20 cellular contexts compared by ENCODE assay signal in the genomic region with DNA sequence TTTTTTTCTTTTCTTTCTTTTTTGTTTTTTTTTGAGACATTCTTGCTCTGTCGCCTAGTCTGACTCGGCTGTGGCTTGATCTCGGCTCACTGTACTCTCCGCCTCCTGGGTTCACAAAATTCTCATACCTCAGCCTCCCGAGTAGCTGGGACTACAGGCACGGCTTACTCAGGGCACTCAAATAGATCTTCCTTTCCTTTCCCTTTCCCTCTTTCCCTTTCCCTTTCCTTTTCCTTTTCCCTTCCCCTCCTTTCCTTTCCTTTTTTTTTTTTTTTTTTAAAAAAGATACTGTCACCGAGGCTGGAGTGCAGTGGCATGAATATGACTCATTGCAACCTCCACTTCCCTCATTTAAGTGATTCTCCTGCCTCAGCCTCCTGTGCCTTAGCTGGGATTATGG.
DNase-seq lines count a peak whose midpoint lies in the region; ATAC-seq, FAIRE-seq and TF ChIP-seq lines count a peak whose summit lies in the region.
"Had no signal": no experiment of that assay in that cellular context is flagged by ENCODE, and none has a peak within 500 bp of the region (broad histone marks: within the 10 kb centered on the region; RNA-seq: fewer than 3 reads in every experiment).

No MANE protein-coding gene starts in this region.

- TF ChIP-seq EP300 in HepG2 (IDR thresholded peaks at IDR 0.05; ENCODE audit: low read depth in 2 of 2, low read length in 2 of 2) (no peak), HepG2 (CRISPR knock-in tag; IDR thresholded peaks at IDR 0.05; ENCODE audit: borderline replicate concordance) (no peak)

- H3K27me3 ChIP-seq in tibial artery (no peaks in the 10 kb centered on the region), HepG2 (ENCODE audit: control insufficient read depth in 1 of 2, insufficient read depth in 2 of 2, low read length in 2 of 2) (no peaks in the 10 kb centered on the region)

- H3K36me3 ChIP-seq in tibial artery (no peaks in the 10 kb centered on the region), HepG2 (replicated peaks in 1 of 2; ENCODE audit: control insufficient read depth in 1 of 2, insufficient read depth in 2 of 2, low read length in 2 of 2) (no peaks in the 10 kb centered on the region; a peak in 1 of 5 replicates)

- no peak for FAIRE-seq in HepG2 (lab: Jason Lieb, UNC)
- FAIRE-seq: GM12891, K562 had no signal

- H3K79me2 ChIP-seq in HepG2 (ENCODE audit: insufficient read depth, low read length) = no peaks in the 10 kb centered on the region

- no peak for DNase-seq in activated naive CD4-positive, alpha-beta T cell treated with anti-CD3 and anti-CD28 coated beads for 36 hours
- no peak for DNase-seq in activated naive CD4-positive, alpha-beta T cell treated with anti-CD3 and anti-CD28 coated beads, Interleukin-2, amount 50 U/mL, for 16 hours
- DNase-seq in T-helper 17 cell = no peak
- DNase-seq in endothelial cell (ENCODE audit: low spot score) = no peak
- DNase-seq in tibial artery = no peak
- DNase-seq in HepG2 (ENCODE audit: low spot score) = no peak
- no peak for DNase-seq in sciatic nerve (ENCODE audit: low spot score)
- DNase-seq: COR-L47; DMS53; NCI-H1092 treated with DMSO at 0.1 percent for 48 hours; NCI-H1694 treated with DMSO at 0.1 percent for 48 hours; NCI-H69; NK-92 treated with Interleukin-12 subunit alpha and Interleukin-12 subunit beta, amount 100 ng/mL, for 24 hours; OCI-M1 had no signal

- TF ChIP-seq CTCF in endothelial cell (IDR thresholded peaks at IDR 0.05; ENCODE audit: unreplicated experiment) (no peak), tibial artery (IDR thresholded peaks at IDR 0.05) (no peak), HepG2 (CRISPR knock-in tag; IDR thresholded peaks at IDR 0.05) (no peak)

- peak overlapping the region in 1 of 2 donors; percentile 10 for H3K4me3 ChIP-seq in tibial artery
- H3K4me3 ChIP-seq in HepG2 (replicated peaks in 1 of 3; ENCODE audit: insufficient read depth in 1 of 3, low read depth in 2 of 3, low read length in 3 of 3) = no peak overlapping the region
- H3K4me3 ChIP-seq: K562 had no signal

- TF ChIP-seq POLR2A in HepG2 (IDR thresholded peaks at IDR 0.05; ENCODE audit: insufficient read depth in 1 of 2, low read depth in 2 of 2, low read length in 2 of 2) = no peak

- H3K9me3 Mint-ChIP-seq in activated naive CD4-positive, alpha-beta T cell treated with anti-CD3 and anti-CD28 coated beads for 36 hours = no peaks in the 10 kb centered on the region
- no peaks in the 10 kb centered on the region for H3K9me3 Mint-ChIP-seq in endothelial cell (ENCODE audit: unreplicated experiment)

- no peak overlapping the region for H3K4me3 Mint-ChIP-seq in activated naive CD4-positive, alpha-beta T cell treated with anti-CD3 and anti-CD28 coated beads for 36 hours
- H3K4me3 Mint-ChIP-seq in T-helper 17 cell (no peak overlapping the region), endothelial cell (ENCODE audit: unreplicated experiment) (no peak overlapping the region)

- H3K4me2 ChIP-seq in HepG2 (ENCODE audit: low read depth, low read length) = no peak overlapping the region

- H3K9me3 ChIP-seq in T-helper 17 cell (ENCODE audit: control insufficient read depth, low read length, poor library complexity, severe bottlenecking) = no peaks in the 10 kb centered on the region
- H3K9me3 ChIP-seq in tibial artery = no peaks in the 10 kb centered on the region
- H3K9me3 ChIP-seq in HepG2 (ENCODE audit: low read length) = no peaks in the 10 kb centered on the region

- no peak overlapping the region for H2AFZ ChIP-seq in HepG2 (ENCODE audit: low read length)

- H3K27ac Mint-ChIP-seq in activated naive CD4-positive, alpha-beta T cell treated with anti-CD3 and anti-CD28 coated beads for 36 hours = peak overlapping the region; percentile 8
- H3K27ac Mint-ChIP-seq in T-helper 17 cell (peak overlapping the region; percentile 72), endothelial cell (ENCODE audit: unreplicated experiment) (peak overlapping the region; percentile 88)

- intact Hi-C loops in activated naive CD4-positive, alpha-beta T cell treated with anti-CD3 and anti-CD28 coated beads for 36 hours (cut with micrococcal nuclease) = no loop called here
- intact Hi-C loops in tibial artery (cut with DNase I; ENCODE audit: low total_unique reads) (no loop called here), HepG2 (cut with micrococcal nuclease; ENCODE audit: unreplicated experiment) (no loop called here), sciatic nerve (cut with DNase I) (no loop called here)

- POLR2A ChIA-PET in HepG2 (lab: Yijun Ruan, JAX) = no interaction called here

- peaks cover 26% of the 10 kb centered on the region for H3K4me1 Mint-ChIP-seq in activated naive CD4-positive, alpha-beta T cell treated with anti-CD3 and anti-CD28 coated beads for 36 hours (ENCODE audit: low read depth)
- H3K4me1 Mint-ChIP-seq in T-helper 17 cell (peaks cover 23% of the 10 kb centered on the region), endothelial cell (ENCODE audit: unreplicated experiment) (peaks cover 35% of the 10 kb centered on the region)

- in situ Hi-C loops in HepG2 (cut with HindIII; ENCODE audit: extremely low pct_ligation_motif_present, low pct_unique_long_range_greater_than_20kb) = no loop called here

- TF ChIP-seq RAD21 in HepG2 (CRISPR knock-in tag; IDR thresholded peaks at IDR 0.05) = no peak

- CTCF ChIA-PET in activated naive CD4-positive, alpha-beta T cell treated with anti-CD3 and anti-CD28 coated beads for 36 hours (lab: Charles Lee) = interaction anchor here (0.6 kb wide), 1 partner anchor 23 kb away, joined by 4 read pairs; no protein-coding TSS in a partner anchor
- CTCF ChIA-PET in HepG2 (lab: Yijun Ruan, JAX; ENCODE audit: low intra/inter-chr PET ratio, low total read pairs) = no interaction called here

- no peaks in the 10 kb centered on the region for H4K20me1 ChIP-seq in HepG2 (ENCODE audit: insufficient read depth, low read length)

- ATAC-seq in T-helper 17 cell (no peak), HepG2 (no peak), HG02870 (IDR thresholded peaks at IDR 0.05; ENCODE audit: unreplicated experiment) (no peak), sciatic nerve (no peak)
- ATAC-seq: HCT116, K562 had no signal

- H3K36me3 Mint-ChIP-seq in activated naive CD4-positive, alpha-beta T cell treated with anti-CD3 and anti-CD28 coated beads for 36 hours (ENCODE audit: low read depth) = peaks cover 8% of the 10 kb centered on the region
- H3K36me3 Mint-ChIP-seq in T-helper 17 cell (ENCODE audit: low read depth) = peaks cover 5% of the 10 kb centered on the region
- H3K36me3 Mint-ChIP-seq in endothelial cell (ENCODE audit: low read depth, unreplicated experiment) = no peaks in the 10 kb centered on the region

- H3K27ac ChIP-seq in tibial artery = peak overlapping the region; percentile 25 to 43
- no peak overlapping the region for H3K27ac ChIP-seq in HepG2 (ENCODE audit: extremely low read length, insufficient read depth, low read length)
- H3K27ac ChIP-seq: C4-2B, RWPE1 had no signal

- H3K9ac ChIP-seq in HepG2 (ENCODE audit: insufficient read depth, low read depth, low read length) = no peak overlapping the region

- BruUV-seq in HepG2 (replicated peaks; lab: Mats Ljungman, UMichigan) = no TSS peak

- H3K27me3 Mint-ChIP-seq in activated naive CD4-positive, alpha-beta T cell treated with anti-CD3 and anti-CD28 coated beads for 36 hours (ENCODE audit: low read depth) = no peaks in the 10 kb centered on the region
- H3K27me3 Mint-ChIP-seq in T-helper 17 cell (no peaks in the 10 kb centered on the region), endothelial cell (ENCODE audit: unreplicated experiment) (peaks cover 9% of the 10 kb centered on the region)

- 86% methylated on average over 7 of the region's 7 CpGs for whole genome bisulfite sequencing in HepG2 (ENCODE audit: low lambda C conversion rate)

- H3K4me1 ChIP-seq in tibial artery (peaks cover under 1 to 32% (median 10%) of the 10 kb centered on the region in 4 donors), HepG2 (ENCODE audit: insufficient read depth, low read length) (peaks cover 10% of the 10 kb centered on the region)

TF ChIP-seq in HepG2, 621 proteins besides CTCF, POLR2A, EP300 and RAD21 (continues in another document):
- TF ChIP-seq, protein P1, sequence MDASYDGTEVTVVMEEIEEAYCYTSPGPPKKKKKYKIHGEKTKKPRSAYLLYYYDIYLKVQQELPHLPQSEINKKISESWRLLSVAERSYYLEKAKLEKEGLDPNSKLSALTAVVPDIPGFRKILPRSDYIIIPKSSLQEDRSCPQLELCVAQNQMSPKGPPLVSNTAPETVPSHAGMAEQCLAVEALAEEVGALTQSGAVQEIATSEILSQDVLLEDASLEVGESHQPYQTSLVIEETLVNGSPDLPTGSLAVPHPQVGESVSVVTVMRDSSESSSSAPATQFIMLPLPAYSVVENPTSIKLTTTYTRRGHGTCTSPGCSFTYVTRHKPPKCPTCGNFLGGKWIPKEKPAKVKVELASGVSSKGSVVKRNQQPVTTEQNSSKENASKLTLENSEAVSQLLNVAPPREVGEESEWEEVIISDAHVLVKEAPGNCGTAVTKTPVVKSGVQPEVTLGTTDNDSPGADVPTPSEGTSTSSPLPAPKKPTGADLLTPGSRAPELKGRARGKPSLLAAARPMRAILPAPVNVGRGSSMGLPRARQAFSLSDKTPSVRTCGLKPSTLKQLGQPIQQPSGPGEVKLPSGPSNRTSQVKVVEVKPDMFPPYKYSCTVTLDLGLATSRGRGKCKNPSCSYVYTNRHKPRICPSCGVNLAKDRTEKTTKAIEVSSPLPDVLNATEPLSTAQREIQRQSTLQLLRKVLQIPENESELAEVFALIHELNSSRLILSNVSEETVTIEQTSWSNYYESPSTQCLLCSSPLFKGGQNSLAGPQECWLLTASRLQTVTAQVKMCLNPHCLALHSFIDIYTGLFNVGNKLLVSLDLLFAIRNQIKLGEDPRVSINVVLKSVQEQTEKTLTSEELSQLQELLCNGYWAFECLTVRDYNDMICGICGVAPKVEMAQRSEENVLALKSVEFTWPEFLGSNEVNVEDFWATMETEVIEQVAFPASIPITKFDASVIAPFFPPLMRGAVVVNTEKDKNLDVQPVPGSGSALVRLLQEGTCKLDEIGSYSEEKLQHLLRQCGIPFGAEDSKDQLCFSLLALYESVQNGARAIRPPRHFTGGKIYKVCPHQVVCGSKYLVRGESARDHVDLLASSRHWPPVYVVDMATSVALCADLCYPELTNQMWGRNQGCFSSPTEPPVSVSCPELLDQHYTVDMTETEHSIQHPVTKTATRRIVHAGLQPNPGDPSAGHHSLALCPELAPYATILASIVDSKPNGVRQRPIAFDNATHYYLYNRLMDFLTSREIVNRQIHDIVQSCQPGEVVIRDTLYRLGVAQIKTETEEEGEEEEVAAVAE (CRISPR knock-in tag; IDR thresholded peaks at IDR 0.05; ENCODE audit: borderline replicate concordance) = no peak
- TF ChIP-seq GFI1 (CRISPR knock-in tag; IDR thresholded peaks at IDR 0.05; ENCODE audit: borderline replicate concordance) (no peak), PHF20 (CRISPR knock-in tag; IDR thresholded peaks at IDR 0.05) (no peak)
- TF ChIP-seq, protein P2, sequence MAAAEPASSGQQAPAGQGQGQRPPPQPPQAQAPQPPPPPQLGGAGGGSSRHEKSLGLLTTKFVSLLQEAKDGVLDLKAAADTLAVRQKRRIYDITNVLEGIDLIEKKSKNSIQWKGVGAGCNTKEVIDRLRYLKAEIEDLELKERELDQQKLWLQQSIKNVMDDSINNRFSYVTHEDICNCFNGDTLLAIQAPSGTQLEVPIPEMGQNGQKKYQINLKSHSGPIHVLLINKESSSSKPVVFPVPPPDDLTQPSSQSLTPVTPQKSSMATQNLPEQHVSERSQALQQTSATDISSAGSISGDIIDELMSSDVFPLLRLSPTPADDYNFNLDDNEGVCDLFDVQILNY (CRISPR knock-in tag; conservative IDR thresholded peaks at IDR 0.05) = no peak

Comparison
In these comparisons a context has a peak if more than half of its experiments do, and no peak if none do; other contexts are left out.
1. H3K27ac Mint-ChIP-seq: peak in every context shown above with its lines; median percentile 88 in endothelial cell; 72 in T-helper 17 cell; 8 in activated naive CD4-positive, alpha-beta T cell treated with anti-CD3 and anti-CD28 coated beads for 36 hours.